Comparison of ENCODE assay signal across 9 cellular contexts in genomic region chr17:63552211-63552610, GRCh38. TPM values are rescaled to one million over a fixed set of nuclear protein-coding genes. Genes with fewer than 3 reads are reported as not detected.
DNase-seq lines count a peak whose midpoint lies in the region; ATAC-seq and TF ChIP-seq lines count a peak whose summit lies in the region.
"Had no signal": no experiment of that assay in that cellular context is flagged by ENCODE, and none has a peak within 500 bp of the region (broad histone marks: within the 10 kb centered on the region; RNA-seq: fewer than 3 reads in every experiment).

No MANE protein-coding gene starts in this region.

- H2AFZ ChIP-seq in neuron (ENCODE audit: low read depth, low read length), result no peak overlapping the region

- H3K36me3 Mint-ChIP-seq in CD4-positive, alpha-beta T cell (ENCODE audit: low read depth), result peaks cover 43% of the 10 kb centered on the region

- POLR2A ChIA-PET in CD4-positive, alpha-beta T cell (lab: Charles Lee), result interaction anchor here (1.0 to 1.3 kb wide), 3 partner anchors 70 to 222 kb away, joined by 3 to 6 read pairs (median 3); partner anchors contain the start of genes CCDC47, DDX42 and MAP3K3

- no peak overlapping the region for H3K27ac ChIP-seq in CD4-positive, alpha-beta T cell (ENCODE audit: low read depth, low read length)
- H3K27ac ChIP-seq in KOPT-K1 (ENCODE audit: low read depth, low read length, poor library complexity, severe bottlenecking), result peak overlapping the region; percentile 29
- H3K27ac ChIP-seq in colonic mucosa, result peak overlapping the region; percentile 97

- TF ChIP-seq CTCF in CD4-positive, alpha-beta T cell (IDR thresholded peaks at IDR 0.05), result no peak
- no peak for TF ChIP-seq CTCF in colonic mucosa (IDR thresholded peaks at IDR 0.05)

- peaks cover 6% of the 10 kb centered on the region for H3K4me1 ChIP-seq in colonic mucosa
- H3K4me1 ChIP-seq in neuron (ENCODE audit: insufficient read depth, low read length), result peaks cover 15% of the 10 kb centered on the region

- peaks cover 69% of the 10 kb centered on the region for H3K4me1 Mint-ChIP-seq in CD4-positive, alpha-beta T cell (ENCODE audit: low read depth)

- ATAC-seq in CD4-positive, alpha-beta T cell (ENCODE audit: poor library complexity), result no peak
- no peak for ATAC-seq in GM18868 (IDR thresholded peaks at IDR 0.05; ENCODE audit: unreplicated experiment)
- ATAC-seq in HG03280 (IDR thresholded peaks at IDR 0.05; ENCODE audit: unreplicated experiment), result no peak

- peak overlapping the region; percentile 99 for H3K4me3 ChIP-seq in colonic mucosa
- H3K4me3 ChIP-seq in neuron (ENCODE audit: low read length), result peak overlapping the region; percentile 94

- DNase-seq in CD4-positive, alpha-beta T cell, result no peak
- DNase-seq in colonic mucosa (no peak), SKM-1 (lab: John Stamatoyannopoulos, UW; ENCODE audit: unreplicated experiment) (no peak), NCI-H69 (lab: John Stamatoyannopoulos, UW) (no peak)
- DNase-seq: activated gamma-delta T cell treated with Interleukin-2 at 50 U/mL for 16 hours had no signal

- intact Hi-C loops in CD4-positive, alpha-beta T cell (cut with DNase I, micrococcal nuclease), result loop anchor here (5.0 to 10.0 kb wide), 3 partner anchors 220 to 587 kb away; partner anchors contain the start of genes CCDC47 (in 1 of the 2), DDX42 (in 1 of the 2), SMARCD2 (in 1 of the 2) and TANC2 (in 1 of the 2)
- intact Hi-C loops in colonic mucosa (cut with DNase I), result no loop called here

- CTCF ChIA-PET in CD4-positive, alpha-beta T cell (lab: Charles Lee), result interaction anchor here (0.8 to 1.4 kb wide), 4 partner anchors 8 to 158 kb away, joined by 3 to 4 read pairs (median 4); no protein-coding TSS in a partner anchor

- no peaks in the 10 kb centered on the region for H3K9me3 ChIP-seq in CD4-positive, alpha-beta T cell (ENCODE audit: control insufficient read depth, low read length)
- H3K9me3 ChIP-seq in KOPT-K1 (ENCODE audit: insufficient read depth, low read length, poor library complexity, severe bottlenecking) (no peaks in the 10 kb centered on the region), colonic mucosa (no peaks in the 10 kb centered on the region), neuron (ENCODE audit: low read length) (no peaks in the 10 kb centered on the region)

- H3K36me3 ChIP-seq in KOPT-K1 (ENCODE audit: insufficient read depth, low read length), result peaks cover 47% of the 10 kb centered on the region
- H3K36me3 ChIP-seq in colonic mucosa, result no peaks in the 10 kb centered on the region
- no peaks in the 10 kb centered on the region for H3K36me3 ChIP-seq in neuron (ENCODE audit: insufficient read depth, low read length)

- peak overlapping the region; percentile 98 for H3K4me3 Mint-ChIP-seq in CD4-positive, alpha-beta T cell

- H3K27me3 ChIP-seq in CD4-positive, alpha-beta T cell (ENCODE audit: control insufficient read depth, insufficient read depth, low read length), result no peaks in the 10 kb centered on the region
- H3K27me3 ChIP-seq in colonic mucosa (no peaks in the 10 kb centered on the region), neuron (ENCODE audit: insufficient read depth, low read length) (no peaks in the 10 kb centered on the region)

- H3K27ac Mint-ChIP-seq in CD4-positive, alpha-beta T cell, result peak overlapping the region; percentile 88

- H3K9me3 Mint-ChIP-seq in CD4-positive, alpha-beta T cell, result no peaks in the 10 kb centered on the region

- H3K9ac ChIP-seq in colonic mucosa (ENCODE audit: low read depth in 2 of 2, low read length in 2 of 2), result peak overlapping the region; percentile 28 to 63

- H3K27me3 Mint-ChIP-seq in CD4-positive, alpha-beta T cell, result no peaks in the 10 kb centered on the region

RNA-seq across cellular contexts. Expression of gene DCAF7, which starts 1.9 kb away (rescaled TPM):
- 10 to 100 TPM; 11.3 to 11.9 TPM for total RNA-seq in CD4-positive, alpha-beta T cell
- total RNA-seq in colonic mucosa, result 100 to 1,000 TPM in 1 of 2 donors, 10 to 100 TPM in 1; 94.3 to 105 TPM

RNA-seq across cellular contexts. Expression of gene KCNH6, which starts 29.1 kb away (rescaled TPM):
- not detected for total RNA-seq in CD4-positive, alpha-beta T cell
- total RNA-seq in colonic mucosa, result under 1 TPM; 0.47 to 0.80 TPM

RNA-seq across cellular contexts. Expression of gene TACO1, which starts 48.5 kb away (rescaled TPM):
- total RNA-seq in CD4-positive, alpha-beta T cell, result 10 to 100 TPM; 11.3 to 13.2 TPM
- 10 to 100 TPM; 34.1 to 51.6 TPM for total RNA-seq in colonic mucosa

Comparison
In these comparisons a context has a peak if more than half of its experiments do, and no peak if none do; other contexts are left out.
1. RNA of gene DCAF7, which starts 1.9 kb away (total RNA-seq): 94.3 to 105 TPM in colonic mucosa; 11.3 to 11.9 TPM in CD4-positive, alpha-beta T cell; every median in the first group is over 4 times any median in the second.